In genomic region chr14:93923586-93923985, GRCh38 we compare ENCODE assay signal across 19 cellular contexts. TPM values are rescaled to one million over a fixed set of nuclear protein-coding genes. Genes with fewer than 3 reads are reported as not detected.
"Had no signal": no experiment of that assay in that cellular context is flagged by ENCODE, and none has a peak within 500 bp of the region (broad histone marks: within the 10 kb centered on the region; RNA-seq: fewer than 3 reads in every experiment).

No MANE protein-coding gene starts in this region.

- H3K9me3 ChIP-seq: thyroid gland, upper lobe of right lung had no signal

- H3K4me3 ChIP-seq: cardiac muscle cell, lung, thyroid gland, upper lobe of right lung had no signal

- FAIRE-seq: kidney had no signal

- H3K9ac ChIP-seq: parathyroid adenoma had no signal

- H3K27me3 ChIP-seq: cardiac muscle cell, thyroid gland, upper lobe of right lung had no signal

- H3K27ac ChIP-seq: cardiac muscle cell, foreskin keratinocyte, parathyroid adenoma, thyroid gland, upper lobe of right lung had no signal

- H3K4me1 ChIP-seq: foreskin keratinocyte, parathyroid adenoma, upper lobe of right lung had no signal

- DNase-seq: activated CD4-positive, alpha-beta T cell treated with anti-CD3 and anti-CD28 coated beads, Interleukin-2, amount 10 ng/mL, durations not matched to agents 24 days and 14 days; activated CD8-positive, alpha-beta memory T cell treated with anti-CD3 and anti-CD28 coated beads, Interleukin-2, amount 10 ng/mL, durations not matched to agents 7 days and 5 days; activated CD8-positive, alpha-beta T cell treated with anti-CD3 and anti-CD28 coated beads for 36 hours; activated gamma-delta T cell; activated naive CD4-positive, alpha-beta T cell treated with anti-CD3 and anti-CD28 coated beads, Interleukin-2, amount 50 U/mL, for 16 hours; activated naive CD8-positive, alpha-beta T cell treated with anti-CD3 and anti-CD28 coated beads, Interleukin-2, amount 50 U/mL, for 24 hours; effector CD4-positive, alpha-beta T cell; erythroblast; foreskin keratinocyte; kidney; naive thymus-derived CD4-positive, alpha-beta T cell; right cardiac atrium; stimulated activated CD4-positive, alpha-beta T cell treated with anti-CD3 and anti-CD28 coated beads, Interleukin-4, amount 100 ng/mL, for 4 hours; substantia nigra; thyroid gland; upper lobe of right lung had no signal

- H3K79me2 ChIP-seq: parathyroid adenoma had no signal

- H3K36me3 ChIP-seq: cardiac muscle cell, thyroid gland, upper lobe of right lung had no signal

RNA-seq across cellular contexts. Expression of gene FAM181A, which starts 3.6 kb away (rescaled TPM):
- polyA plus RNA-seq: cardiac muscle cell; foreskin keratinocyte; naive thymus-derived CD4-positive, alpha-beta T cell; right cardiac atrium had no signal

RNA-seq across cellular contexts. Expression of gene ASB2, which starts 52.8 kb away (rescaled TPM):
- polyA plus RNA-seq: naive thymus-derived CD4-positive, alpha-beta T cell had no signal
